In genomic region chr2:179860255-179861026, GRCh38 we compare ENCODE assay signal across 9 cellular contexts. TPM values are rescaled to one million over a fixed set of nuclear protein-coding genes. Genes with fewer than 3 reads are reported as not detected.
DNase-seq lines count a peak whose midpoint lies in the region; ATAC-seq and TF ChIP-seq lines count a peak whose summit lies in the region.
"Had no signal": no experiment of that assay in that cellular context is flagged by ENCODE, and none has a peak within 500 bp of the region (broad histone marks: within the 10 kb centered on the region; RNA-seq: fewer than 3 reads in every experiment).

No MANE protein-coding gene starts in this region.

- no peak for ATAC-seq in GM21515 (IDR thresholded peaks at IDR 0.05; ENCODE audit: unreplicated experiment)

- H3K4me3 ChIP-seq in MM.1S (ENCODE audit: low read length) (peak overlapping the region; percentile 88), esophagus squamous epithelium (peak overlapping the region; percentile 32 to 68 (median 48))

- peak overlapping the region; percentile 59 for H3K9ac ChIP-seq in MM.1S (ENCODE audit: low read length)

- peak overlapping the region; percentile 97 for H3K4me2 ChIP-seq in MM.1S (ENCODE audit: low read depth, low read length)

- H3K9me3 ChIP-seq in MM.1S (replicated peaks; ENCODE audit: insufficient read depth, low read length): no peaks in the 10 kb centered on the region
- no peaks in the 10 kb centered on the region for H3K9me3 ChIP-seq in esophagus squamous epithelium

- H3K4me1 ChIP-seq in MM.1S (ENCODE audit: low read length) (no peaks in the 10 kb centered on the region), esophagus squamous epithelium (peaks cover 4 to 31% (median 10%) of the 10 kb centered on the region in 3 donors)

- DNase-seq in GM10266 (ENCODE audit: extremely low spot score) (peak; percentile 27), MM.1S (no peak), esophagus squamous epithelium (lab: John Stamatoyannopoulos, UW) (no peak), posterior cingulate gyrus (peak in 9 of 10 donors; percentile 9 to 90 (median 40)), hypothalamus (lab: John Stamatoyannopoulos, UW) (no peak), SW480 (ENCODE audit: low spot score) (no peak), posterior vena cava (ENCODE audit: low spot score) (no peak)

- no peaks in the 10 kb centered on the region for H4K20me1 ChIP-seq in MM.1S (ENCODE audit: insufficient read depth, low read length)

- no peaks in the 10 kb centered on the region for H3F3A ChIP-seq in MM.1S (ENCODE audit: insufficient read depth, low read length)

- H3K79me2 ChIP-seq in MM.1S (ENCODE audit: low read length): no peaks in the 10 kb centered on the region; the same call in 1 of the 2 replicates

- no peaks in the 10 kb centered on the region for H3K9me2 ChIP-seq in MM.1S (replicated peaks; ENCODE audit: insufficient read depth, low read length)

- intact Hi-C loops in esophagus squamous epithelium (cut with DNase I) (no loop called here), posterior cingulate gyrus (cut with DNase I) (no loop called here), posterior vena cava (cut with DNase I) (no loop called here)

- H3K27ac ChIP-seq in MM.1S (ENCODE audit: low read length) (no peak overlapping the region), esophagus squamous epithelium (peak overlapping the region; percentile 24 to 66 (median 51))
- H3K27ac ChIP-seq: epithelial cell of prostate had no signal

- no peaks in the 10 kb centered on the region for H3K36me3 ChIP-seq in MM.1S (replicated peaks; ENCODE audit: insufficient read depth, low read length)
- H3K36me3 ChIP-seq in esophagus squamous epithelium: no peaks in the 10 kb centered on the region

- peak overlapping the region; percentile 95 for H2AFZ ChIP-seq in MM.1S (ENCODE audit: low read length)

- H3K27me3 ChIP-seq in MM.1S (replicated peaks; ENCODE audit: insufficient read depth, low read length) (0 out of 2 replicates have a peak, but pooled peaks cover 12% of the 10 kb centered on the region), esophagus squamous epithelium (peaks cover 0 to 69% (median 0%) of the 10 kb centered on the region in 4 donors)

- TF ChIP-seq CTCF in GM10266 (IDR thresholded peaks at IDR 0.05; ENCODE audit: control insufficient read depth, insufficient read depth, low read depth, missing control alignments) (no peak), MM.1S (IDR thresholded peaks at IDR 0.05; ENCODE audit: low read length) (no peak), esophagus squamous epithelium (IDR thresholded peaks at IDR 0.05) (no peak)

- WGBS in esophagus squamous epithelium, 2 donors: 7 to 11% methylated on average over 14 to 19 of the region's 34 CpGs

- TF ChIP-seq POLR2A in esophagus squamous epithelium (IDR thresholded peaks at IDR 0.05): no peak

RNA-seq across cellular contexts. Expression of gene ZNF385B, which starts 1.0 kb away (rescaled TPM):
- 1 to 10 TPM in 1 of 4 donors, under 1 TPM in 2, not detected in 1; 0.44 to 3.1 (median 0.44) TPM for total RNA-seq in esophagus squamous epithelium
- 1 to 10 TPM; 2.0 to 6.2 TPM for total RNA-seq in posterior vena cava

Comparison
In these comparisons a context has a peak if more than half of its experiments do, and no peak if none do; other contexts are left out.
1. DNase-seq: peak in GM10266 (single experiment) and posterior cingulate gyrus (9 of 10); none in MM.1S (single experiment), esophagus squamous epithelium (single experiment), hypothalamus (0 of 51), SW480 (single experiment) and posterior vena cava (single experiment).